ENCODE assay signal across 1 cellular context in the genomic region with DNA sequence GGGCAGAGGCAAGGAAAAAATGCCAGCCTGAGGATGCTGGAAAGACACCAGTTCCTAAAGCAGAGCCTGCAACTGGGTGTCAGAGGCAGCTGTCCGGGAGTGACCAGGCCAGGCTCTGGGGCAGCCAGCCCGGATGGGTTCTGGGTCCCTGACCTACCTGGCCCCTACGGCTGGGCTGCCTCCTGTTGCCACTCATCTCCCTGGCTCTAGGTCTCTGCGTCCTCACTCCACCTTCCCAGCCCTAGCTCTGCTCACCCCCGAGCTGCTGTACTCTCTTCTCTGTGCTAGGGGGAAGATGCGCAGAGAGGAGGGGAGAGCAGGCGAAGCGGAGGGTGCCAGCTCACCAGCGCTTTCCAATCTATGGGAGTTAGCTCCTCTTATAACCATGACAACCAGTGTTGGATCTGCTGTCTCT.
TF ChIP-seq lines count a peak whose summit lies in the region.

No MANE protein-coding gene starts in this region.

TF ChIP-seq in H1, 55 proteins besides CTCF, POLR2A, EP300 and RAD21:
- TF ChIP-seq, protein P1, sequence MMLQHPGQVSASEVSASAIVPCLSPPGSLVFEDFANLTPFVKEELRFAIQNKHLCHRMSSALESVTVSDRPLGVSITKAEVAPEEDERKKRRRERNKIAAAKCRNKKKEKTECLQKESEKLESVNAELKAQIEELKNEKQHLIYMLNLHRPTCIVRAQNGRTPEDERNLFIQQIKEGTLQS (IDR thresholded peaks at IDR 0.05; ENCODE audit: insufficient read depth, low read depth, low read length) = no peak
- TF ChIP-seq JUND (IDR thresholded peaks at IDR 0.05; ENCODE audit: low read length) (no peak), TAF1 (IDR thresholded peaks at IDR 0.05; ENCODE audit: low read depth, low read length) (no peak), SP1 (IDR thresholded peaks at IDR 0.05; ENCODE audit: low read depth, low read length) (no peak), RFX5 (IDR thresholded peaks at IDR 0.05; ENCODE audit: borderline replicate concordance, low read depth, low read length) (no peak), KDM4A (IDR thresholded peaks at IDR 0.05; ENCODE audit: low read depth, low read length, severe bottlenecking) (no peak), RXRA (IDR thresholded peaks at IDR 0.05; ENCODE audit: insufficient read depth, low read depth, low read length) (no peak), TCF12 (IDR thresholded peaks at IDR 0.05; ENCODE audit: low read depth, low read length) (no peak), MAFK (IDR thresholded peaks at IDR 0.05; ENCODE audit: low read depth, low read length) (no peak), YY1 (IDR thresholded peaks at IDR 0.05; ENCODE audit: low read depth, low read length) (no peak), CREB1 (IDR thresholded peaks at IDR 0.05) (no peak), ASH2L (IDR thresholded peaks at IDR 0.05; ENCODE audit: low read length) (no peak), KDM5A (IDR thresholded peaks at IDR 0.05; ENCODE audit: low read length) (no peak), FOSL1 (IDR thresholded peaks at IDR 0.05; ENCODE audit: insufficient read depth, low read depth, low read length) (no peak)
- TF ChIP-seq, protein P2, sequence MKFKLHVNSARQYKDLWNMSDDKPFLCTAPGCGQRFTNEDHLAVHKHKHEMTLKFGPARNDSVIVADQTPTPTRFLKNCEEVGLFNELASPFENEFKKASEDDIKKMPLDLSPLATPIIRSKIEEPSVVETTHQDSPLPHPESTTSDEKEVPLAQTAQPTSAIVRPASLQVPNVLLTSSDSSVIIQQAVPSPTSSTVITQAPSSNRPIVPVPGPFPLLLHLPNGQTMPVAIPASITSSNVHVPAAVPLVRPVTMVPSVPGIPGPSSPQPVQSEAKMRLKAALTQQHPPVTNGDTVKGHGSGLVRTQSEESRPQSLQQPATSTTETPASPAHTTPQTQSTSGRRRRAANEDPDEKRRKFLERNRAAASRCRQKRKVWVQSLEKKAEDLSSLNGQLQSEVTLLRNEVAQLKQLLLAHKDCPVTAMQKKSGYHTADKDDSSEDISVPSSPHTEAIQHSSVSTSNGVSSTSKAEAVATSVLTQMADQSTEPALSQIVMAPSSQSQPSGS (IDR thresholded peaks at IDR 0.05; ENCODE audit: low read length) = no peak
- TF ChIP-seq, protein P3, sequence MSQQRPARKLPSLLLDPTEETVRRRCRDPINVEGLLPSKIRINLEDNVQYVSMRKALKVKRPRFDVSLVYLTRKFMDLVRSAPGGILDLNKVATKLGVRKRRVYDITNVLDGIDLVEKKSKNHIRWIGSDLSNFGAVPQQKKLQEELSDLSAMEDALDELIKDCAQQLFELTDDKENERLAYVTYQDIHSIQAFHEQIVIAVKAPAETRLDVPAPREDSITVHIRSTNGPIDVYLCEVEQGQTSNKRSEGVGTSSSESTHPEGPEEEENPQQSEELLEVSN (IDR thresholded peaks at IDR 0.05) = no peak
- TF ChIP-seq, protein P4, sequence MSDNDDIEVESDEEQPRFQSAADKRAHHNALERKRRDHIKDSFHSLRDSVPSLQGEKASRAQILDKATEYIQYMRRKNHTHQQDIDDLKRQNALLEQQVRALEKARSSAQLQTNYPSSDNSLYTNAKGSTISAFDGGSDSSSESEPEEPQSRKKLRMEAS (IDR thresholded peaks at IDR 0.05) = no peak
